8 cellular contexts compared by ENCODE assay signal in genomic region chr10:95755511-95756004, GRCh38. TPM values are rescaled to one million over a fixed set of nuclear protein-coding genes. Genes with fewer than 3 reads are reported as not detected.
A peak's percentile ranks its signal among the peaks of the same experiment; 100 is the strongest.
DNase-seq lines count a peak whose midpoint lies in the region; TF ChIP-seq lines count a peak whose summit lies in the region.

No MANE protein-coding gene starts in this region.

- no peak overlapping the region for H3K23ac ChIP-seq in neuronal stem cell (ENCODE audit: low read depth, low read length, poor library complexity)

- H3K4me3 ChIP-seq in OCI-LY3 (ENCODE audit: low read length) (peak overlapping the region; percentile 92), neuronal stem cell (ENCODE audit: low read length in 2 of 2) (no peak overlapping the region)

- H3K18ac ChIP-seq in neuronal stem cell (ENCODE audit: low read length): no peak overlapping the region

- no peak overlapping the region for H3K4ac ChIP-seq in neuronal stem cell (ENCODE audit: low read length)

- peaks cover 10% of the 10 kb centered on the region for H3K9me3 Mint-ChIP-seq in MCF 10A (ENCODE audit: unreplicated experiment)

- no peaks in the 10 kb centered on the region for H3K36me3 Mint-ChIP-seq in MCF 10A (ENCODE audit: insufficient read depth, unreplicated experiment)

- TF ChIP-seq CTCF in MCF 10A (IDR thresholded peaks at IDR 0.05; ENCODE audit: unreplicated experiment) (no peak), OCI-LY3 (IDR thresholded peaks at IDR 0.05; ENCODE audit: low read depth, low read length) (no peak)

- no peak overlapping the region for H2BK120ac ChIP-seq in neuronal stem cell (ENCODE audit: low read depth, low read length)

- no peaks in the 10 kb centered on the region for H3K27me3 Mint-ChIP-seq in MCF 10A (ENCODE audit: insufficient read depth, unreplicated experiment)

- no peak overlapping the region for H3K4me3 Mint-ChIP-seq in MCF 10A (ENCODE audit: unreplicated experiment)

- H3K4me1 ChIP-seq in OCI-LY3 (ENCODE audit: low read length) (peaks cover 53% of the 10 kb centered on the region), neuronal stem cell (ENCODE audit: control insufficient read depth in 2 of 2, insufficient read depth in 1 of 2, low read depth in 1 of 2, low read length in 2 of 2) (peaks cover 5 to 8% of the 10 kb centered on the region in 2 donors)

- H4K91ac ChIP-seq in neuronal stem cell (ENCODE audit: low read depth, low read length, poor library complexity): no peak overlapping the region

- H4K20me1 ChIP-seq in OCI-LY3 (ENCODE audit: insufficient read depth, low read length): no peaks in the 10 kb centered on the region

- no peak overlapping the region for H3K27ac Mint-ChIP-seq in MCF 10A (ENCODE audit: low read depth, unreplicated experiment)

- no peak overlapping the region for H4K8ac ChIP-seq in neuronal stem cell (ENCODE audit: low read depth, low read length)

- H3K36me3 ChIP-seq in OCI-LY3 (replicated peaks; ENCODE audit: low read depth, low read length) (peaks cover 2% of the 10 kb centered on the region), neuronal stem cell (replicated peaks in 1 of 2; ENCODE audit: control insufficient read depth in 2 of 2, insufficient read depth in 2 of 2, low read length in 2 of 2) (no peaks in the 10 kb centered on the region)

- CTCF ChIA-PET in MCF 10A (lab: Yijun Ruan, JAX): interaction anchor here (0.7 to 1.8 kb wide), 2 partner anchors 61 to 87 kb away, joined by 3 to 4 read pairs; partner anchors contain the start of gene TCTN3

- H2AFZ ChIP-seq in OCI-LY3 (ENCODE audit: low read depth, low read length) (no peak overlapping the region), neuronal stem cell (ENCODE audit: low read length) (peak overlapping the region; percentile 78)

- BruUV-seq in MCF 10A (replicated peaks; lab: Mats Ljungman, UMichigan): no TSS peak

- in situ Hi-C loops in T47D (cut with HindIII; ENCODE audit: low pct_unique_long_range_greater_than_20kb, low sequenced_read_pairs): no loop called here

- POLR2A ChIA-PET in MCF 10A (lab: Yijun Ruan, JAX): interaction anchor here (0.9 kb wide), 1 partner anchor 27 kb away, joined by 4 read pairs; no protein-coding TSS in a partner anchor

- H3K79me2 ChIP-seq in OCI-LY3 (ENCODE audit: low read length): peaks cover 34% of the 10 kb centered on the region

- 100% methylated on average over 1 of the region's 8 CpGs; no CpG with 5 or more reads in 1 of the 2 donors for WGBS in neuronal stem cell (ENCODE audit: extremely low coverage in 2 of 2, insufficient read length in 2 of 2, insufficient replicate concordance in 1 of 2), 2 donors

- H3K27ac ChIP-seq in OCI-LY3 (ENCODE audit: low read length) (peak overlapping the region; percentile 100), neuronal stem cell (replicated peaks; ENCODE audit: low read length) (no peak overlapping the region)

- DNase-seq in T47D (ENCODE audit: low read depth in 1 of 2, low spot score in 1 of 2) (peak; percentile 40 to 86), MCF 10A (ENCODE audit: unreplicated experiment) (no peak), fibroblast of peridontal ligament (ENCODE audit: extremely low read depth) (peak; percentile 9), neuronal stem cell (ENCODE audit: low spot score) (no peak), middle frontal gyrus (ENCODE audit: extremely low spot score, low spot score) (no peak), NCI-H1930 (lab: John Stamatoyannopoulos, UW) (no peak), UCSD-AML1 (lab: John Stamatoyannopoulos, UW; ENCODE audit: unreplicated experiment) (no peak)

- no peak overlapping the region for H2BK12ac ChIP-seq in neuronal stem cell (ENCODE audit: low read length)

- peak overlapping the region; percentile 99 for H3K4me2 ChIP-seq in OCI-LY3 (ENCODE audit: low read length)
- peak overlapping the region; percentile 32 for H3K4me2 ChIP-seq in neuronal stem cell (ENCODE audit: insufficient read depth, low read length, poor library complexity, severe bottlenecking)

- no peaks in the 10 kb centered on the region for H3K9me3 ChIP-seq in OCI-LY3 (ENCODE audit: insufficient read depth, low read length)
- H3K9me3 ChIP-seq in neuronal stem cell (replicated peaks in 1 of 2; ENCODE audit: control insufficient read depth in 2 of 2, insufficient read depth in 1 of 2, low read depth in 1 of 2, low read length in 2 of 2): no peaks in the 10 kb centered on the region

- H2BK5ac ChIP-seq in neuronal stem cell (ENCODE audit: low read length): no peak overlapping the region

- no peak overlapping the region for H3K14ac ChIP-seq in neuronal stem cell (ENCODE audit: low read length)

- H3K4me1 Mint-ChIP-seq in MCF 10A (ENCODE audit: insufficient read depth, unreplicated experiment): peaks cover 9% of the 10 kb centered on the region

- no peak overlapping the region for H2BK15ac ChIP-seq in neuronal stem cell (ENCODE audit: low read length)

- H3K79me1 ChIP-seq in neuronal stem cell (ENCODE audit: low read depth, low read length): no peaks in the 10 kb centered on the region

- no peaks in the 10 kb centered on the region for H3K27me3 ChIP-seq in OCI-LY3 (ENCODE audit: low read depth, low read length)
- peaks cover 0 to 7% (median 0%) of the 10 kb centered on the region in 3 experiments for H3K27me3 ChIP-seq in neuronal stem cell (ENCODE audit: control insufficient read depth in 3 of 3, insufficient read depth in 3 of 3, low read depth in 1 of 3, low read length in 3 of 3)

- H3K9ac ChIP-seq in OCI-LY3 (ENCODE audit: low read length) (peak overlapping the region; percentile 100), neuronal stem cell (ENCODE audit: low read depth, low read length, poor library complexity) (no peak overlapping the region)

- intact Hi-C loops in MCF 10A (cut with micrococcal nuclease): no loop called here

- no peak overlapping the region for H2AK5ac ChIP-seq in neuronal stem cell (ENCODE audit: low read depth, low read length)

RNA-seq across cellular contexts. Expression of gene ENTPD1, which starts 0.4 kb away (rescaled TPM):
- total RNA-seq in MCF 10A (2022): not detected in 2 replicates
- polyA plus RNA-seq in neuronal stem cell (2013, experiment 1 of 2): 0.52 TPM
- polyA plus RNA-seq in neuronal stem cell (2013, experiment 2 of 2): 0.58 TPM

Comparison
In these comparisons a context has a peak if more than half of its experiments do, and no peak if none do; other contexts are left out.
1. DNase-seq: peak in T47D (2 of 2) and fibroblast of peridontal ligament (single experiment); none in MCF 10A (single experiment), neuronal stem cell (single experiment), middle frontal gyrus (single experiment), NCI-H1930 (0 of 2) and UCSD-AML1 (single experiment).